Comparison of ENCODE assay signal across 12 cellular contexts in genomic region chr11:99693941-99694492, GRCh38.
A peak's percentile ranks its signal among the peaks of the same experiment; 100 is the strongest.
DNase-seq lines count a peak whose midpoint lies in the region; ATAC-seq and TF ChIP-seq lines count a peak whose summit lies in the region.
"Had no signal": no experiment of that assay in that cellular context is flagged by ENCODE, and none has a peak within 500 bp of the region (broad histone marks: within the 10 kb centered on the region; RNA-seq: fewer than 3 reads in every experiment).

No MANE protein-coding gene starts in this region.

- no peak overlapping the region for H3K4me2 ChIP-seq in GM23248 (ENCODE audit: unreplicated experiment)
- H3K4me2 ChIP-seq: KMS-11 had no signal

- DNase-seq in GM23248 (peak; percentile 0), NCI-H69 (lab: John Stamatoyannopoulos, UW) (peak; percentile 57), choroid plexus epithelial cell (ENCODE audit: low read depth) (peak; percentile 96), omental fat pad (ENCODE audit: low spot score) (no peak), heart right ventricle (no peak), posterior vena cava (ENCODE audit: low spot score) (no peak), SK-N-DZ (ENCODE audit: low spot score) (no peak)
- no peak for DNase-seq in activated CD8-positive, alpha-beta memory T cell treated with anti-CD3 and anti-CD28 coated beads for 24 hours
- DNase-seq: NK-92 treated with Interleukin-12 subunit alpha and Interleukin-12 subunit beta, amount 100 ng/mL, for 24 hours; thyroid gland had no signal

- H3K36me3 ChIP-seq in GM23248 (ENCODE audit: low read depth) (no peaks in the 10 kb centered on the region), heart right ventricle (no peaks in the 10 kb centered on the region)
- H3K36me3 ChIP-seq: neutrophil, thyroid gland had no signal

- H3K4me3 ChIP-seq in GM23248 (no peak overlapping the region), choroid plexus epithelial cell (ENCODE audit: low read depth, low read length) (peak overlapping the region; percentile 25), heart right ventricle (no peak overlapping the region)
- H3K4me3 ChIP-seq: thyroid gland had no signal

- TF ChIP-seq CTCF in choroid plexus epithelial cell (conservative IDR thresholded peaks at IDR 0.05; ENCODE audit: low read depth, low read length) (no peak), omental fat pad (IDR thresholded peaks at IDR 0.05) (no peak), heart right ventricle (IDR thresholded peaks at IDR 0.05) (no peak)

- H3K9me3 ChIP-seq in GM23248 (ENCODE audit: low read depth): no peaks in the 10 kb centered on the region
- H3K9me3 ChIP-seq in heart right ventricle: peaks cover 0 to 31% (median 7%) of the 10 kb centered on the region in 11 donors
- H3K9me3 ChIP-seq: neutrophil, thyroid gland had no signal

- no peak overlapping the region for H3K9ac ChIP-seq in GM23248
- H3K9ac ChIP-seq: KMS-11 had no signal

- no peak overlapping the region for H3K27ac ChIP-seq in GM23248
- H3K27ac ChIP-seq in heart right ventricle: no peak overlapping the region
- H3K27ac ChIP-seq: KMS-11, neutrophil, thyroid gland had no signal

- H3K9me2 ChIP-seq in GM23248 (ENCODE audit: insufficient read depth): no peaks in the 10 kb centered on the region

- H3K27me3 ChIP-seq in GM23248 (replicated peaks; ENCODE audit: insufficient read depth): no peaks in the 10 kb centered on the region
- no peaks in the 10 kb centered on the region for H3K27me3 ChIP-seq in heart right ventricle
- H3K27me3 ChIP-seq: neutrophil, thyroid gland had no signal

- WGBS in GM23248 (ENCODE audit: low coverage in 1 of 2, low lambda C conversion rate in 2 of 2, missing lambda C conversion rate in 2 of 2), 2 experiments: 42 to 43% methylated on average over 6 of the region's 6 CpGs
- WGBS in heart right ventricle, 2 donors: 61 to 69% methylated on average over 6 of the region's 6 CpGs

- intact Hi-C loops in heart right ventricle (cut with DNase I): no loop called here
- intact Hi-C loops in posterior vena cava (cut with DNase I): no loop called here

- H3F3A ChIP-seq in GM23248 (ENCODE audit: insufficient read depth): no peaks in the 10 kb centered on the region

- no peaks in the 10 kb centered on the region for H4K20me1 ChIP-seq in GM23248 (ENCODE audit: insufficient read depth)

- no peak overlapping the region for H2AFZ ChIP-seq in GM23248

- no peaks in the 10 kb centered on the region for H3K79me2 ChIP-seq in GM23248 (ENCODE audit: insufficient read depth)

- in situ Hi-C loops in GM23248 (cut with MboI): no loop called here

- ATAC-seq in omental fat pad (ENCODE audit: low FRiP score) (peak; percentile 79), heart right ventricle (no peak)

- H3K4me1 ChIP-seq in GM23248 (ENCODE audit: insufficient read depth) (no peaks in the 10 kb centered on the region), heart right ventricle (no peaks in the 10 kb centered on the region)
- H3K4me1 ChIP-seq: thyroid gland had no signal

Comparison
In these comparisons a context has a peak if more than half of its experiments do, and no peak if none do; other contexts are left out.
1. DNase-seq: peak in GM23248 (single experiment), NCI-H69 (single experiment) and choroid plexus epithelial cell (single experiment); none in omental fat pad (single experiment), heart right ventricle (0 of 2), posterior vena cava (single experiment), SK-N-DZ (single experiment) and activated CD8-positive, alpha-beta memory T cell treated with anti-CD3 and anti-CD28 coated beads for 24 hours (single experiment).